In genomic region chr17:71495420-71495819, GRCh38 we compare ENCODE assay signal across 24 cellular contexts.
"Had no signal": no experiment of that assay in that cellular context is flagged by ENCODE, and none has a peak within 500 bp of the region (broad histone marks: within the 10 kb centered on the region; RNA-seq: fewer than 3 reads in every experiment).

No MANE protein-coding gene starts in this region.

- H3K9me3 ChIP-seq: esophagus squamous epithelium, gastrocnemius medialis, heart right ventricle, left lung, lower lobe of right lung, mucosa of descending colon had no signal

- H3K4me3 ChIP-seq: coronary artery, esophagus squamous epithelium, gastrocnemius medialis, heart right ventricle, left lung, lower lobe of right lung, mucosa of descending colon had no signal

- H3K27me3 Mint-ChIP-seq: effector memory CD8-positive, alpha-beta T cell; naive B cell had no signal

- DNase-seq: dermis blood vessel endothelial cell; effector CD8-positive, alpha-beta T cell; effector memory CD8-positive, alpha-beta T cell; endodermal cell; erythroblast; esophagus squamous epithelium; foreskin fibroblast; foreskin melanocyte; gastrocnemius medialis; glutamatergic neuron; head of caudate nucleus; heart right ventricle; hippocampal formation; left cardiac atrium; left lung; left ventricle myocardium superior; lower lobe of right lung; mesenchymal stem cell; mucosa of descending colon; naive B cell had no signal

- H3K4me3 Mint-ChIP-seq: effector memory CD8-positive, alpha-beta T cell; endodermal cell; mesothelial cell of epicardium; naive B cell had no signal

- ATAC-seq: effector memory CD8-positive, alpha-beta T cell; esophagus mucosa; gastrocnemius medialis; heart right ventricle; left cardiac atrium; left lung; left ventricle myocardium superior; lower lobe of right lung; mucosa of descending colon had no signal

- H3K4me1 Mint-ChIP-seq: endodermal cell, naive B cell had no signal

- H3K27ac Mint-ChIP-seq: effector memory CD8-positive, alpha-beta T cell; endodermal cell; mesothelial cell of epicardium; naive B cell had no signal

- H3K4me1 ChIP-seq: gastrocnemius medialis, heart right ventricle, left lung, lower lobe of right lung had no signal

- H3K27me3 ChIP-seq: esophagus squamous epithelium, gastrocnemius medialis, heart right ventricle, left lung had no signal

- H3K36me3 ChIP-seq: esophagus squamous epithelium, gastrocnemius medialis, heart right ventricle, left lung, lower lobe of right lung had no signal

- H3K9me3 Mint-ChIP-seq: endodermal cell, mesothelial cell of epicardium had no signal

- H3K36me3 Mint-ChIP-seq: mesothelial cell of epicardium, naive B cell had no signal

- H3K27ac ChIP-seq: coronary artery, epithelial cell of prostate, esophagus squamous epithelium, gastrocnemius medialis, heart right ventricle, left lung, lower lobe of right lung had no signal
